In genomic region chr1:1163538-1164070, GRCh38 we compare ENCODE assay signal across 16 cellular contexts. TPM values are rescaled to one million over a fixed set of nuclear protein-coding genes. Genes with fewer than 3 reads are reported as not detected.
A peak's percentile ranks its signal among the peaks of the same experiment; 100 is the strongest.
DNase-seq lines count a peak whose midpoint lies in the region; ATAC-seq and TF ChIP-seq lines count a peak whose summit lies in the region.
"Had no signal": no experiment of that assay in that cellular context is flagged by ENCODE, and none has a peak within 500 bp of the region (broad histone marks: within the 10 kb centered on the region; RNA-seq: fewer than 3 reads in every experiment).

No MANE protein-coding gene starts in this region.

- no peaks in the 10 kb centered on the region for H3K27me3 Mint-ChIP-seq in natural killer cell treated with Interleukin-12 subunit alpha and Interleukin-12 subunit beta and Interleukin-15 and Interleukin-18, amount 100 ng/mL, for 72 hours

- no peak overlapping the region for H3K4me3 Mint-ChIP-seq in natural killer cell treated with Interleukin-12 subunit alpha and Interleukin-12 subunit beta and Interleukin-15 and Interleukin-18, amount 100 ng/mL, for 72 hours
- H3K4me3 Mint-ChIP-seq: CD8-positive, alpha-beta T cell had no signal

- no peaks in the 10 kb centered on the region for H3K36me3 Mint-ChIP-seq in natural killer cell treated with Interleukin-12 subunit alpha and Interleukin-12 subunit beta and Interleukin-15 and Interleukin-18, amount 100 ng/mL, for 72 hours
- H3K36me3 Mint-ChIP-seq: CD8-positive, alpha-beta T cell had no signal

- intact Hi-C loops in head of caudate nucleus (cut with DNase I) = no loop called here

- H3K27ac ChIP-seq in foreskin keratinocyte (peak overlapping the region; percentile 83), urinary bladder (ENCODE audit: low read depth) (peak overlapping the region; percentile 12)
- H3K27ac ChIP-seq: 22Rv1, heart left ventricle had no signal

- H3K4me1 Mint-ChIP-seq in natural killer cell treated with Interleukin-12 subunit alpha and Interleukin-12 subunit beta and Interleukin-15 and Interleukin-18, amount 100 ng/mL, for 72 hours (ENCODE audit: low read depth in 2 of 2) = peaks cover 5 to 6% of the 10 kb centered on the region in 2 donors

- H3K27ac Mint-ChIP-seq in natural killer cell treated with Interleukin-12 subunit alpha and Interleukin-12 subunit beta and Interleukin-15 and Interleukin-18, amount 100 ng/mL, for 72 hours = peak overlapping the region; percentile 41 to 43
- H3K27ac Mint-ChIP-seq: CD8-positive, alpha-beta T cell had no signal

- 82% methylated on average over 33 of the region's 33 CpGs for WGBS in urinary bladder

- no peaks in the 10 kb centered on the region for H3K9me3 Mint-ChIP-seq in natural killer cell treated with Interleukin-12 subunit alpha and Interleukin-12 subunit beta and Interleukin-15 and Interleukin-18, amount 100 ng/mL, for 72 hours
- H3K9me3 Mint-ChIP-seq: CD8-positive, alpha-beta T cell had no signal

- TF ChIP-seq CTCF in foreskin keratinocyte (conservative IDR thresholded peaks at IDR 0.05) = no peak

- ATAC-seq in foreskin keratinocyte = no peak
- ATAC-seq in natural killer cell treated with Interleukin-12 subunit alpha and Interleukin-12 subunit beta and Interleukin-15 and Interleukin-18, amount 100 ng/mL, for 72 hours = no peak
- ATAC-seq: CD8-positive, alpha-beta T cell; heart left ventricle had no signal

- H3K36me3 ChIP-seq in urinary bladder (ENCODE audit: insufficient read depth) = no peaks in the 10 kb centered on the region
- H3K36me3 ChIP-seq: heart left ventricle had no signal

- no peaks in the 10 kb centered on the region for H3K27me3 ChIP-seq in foreskin keratinocyte

- DNase-seq in DMS53 (lab: John Stamatoyannopoulos, UW) = peak; percentile 72
- DNase-seq in DMS53 treated with DMSO at 0.1 percent for 48 hours (lab: John Stamatoyannopoulos, UW; ENCODE audit: unreplicated experiment) = no peak
- DNase-seq in foreskin keratinocyte = peak in 1 of 2 donors; percentile 38
- DNase-seq in natural killer cell treated with Interleukin-12 subunit alpha and Interleukin-12 subunit beta and Interleukin-15 and Interleukin-18, amount 100 ng/mL, for 72 hours (ENCODE audit: low spot score) = peak; percentile 60
- DNase-seq in GM03348 (ENCODE audit: low spot score) = no peak
- no peak for DNase-seq in activated CD4-positive, alpha-beta T cell treated with anti-CD3 and anti-CD28 coated beads for 1 hour
- no peak for DNase-seq in head of caudate nucleus
- DNase-seq: activated naive CD4-positive, alpha-beta T cell treated with anti-CD3 and anti-CD28 coated beads, Interleukin-2, amount 50 U/mL, for 16 hours; CD8-positive, alpha-beta T cell; heart left ventricle; NCI-H1048 had no signal

- H3K4me3 ChIP-seq in urinary bladder (ENCODE audit: low read depth, low read length) = peak overlapping the region; percentile 38
- H3K4me3 ChIP-seq: heart left ventricle, SK-N-MC had no signal

- H3K4me1 ChIP-seq in foreskin keratinocyte (peaks cover 5% of the 10 kb centered on the region), urinary bladder (ENCODE audit: insufficient read depth) (peaks cover under 1% of the 10 kb centered on the region)

RNA-seq across cellular contexts. Expression of gene TTLL10, which starts 10.1 kb away (rescaled TPM):
- total RNA-seq in foreskin keratinocyte (not detected in 2 replicates), urinary bladder (not detected)
- polyA plus RNA-seq in foreskin keratinocyte (0.02 TPM in 1 of 2 replicates, not detected in the other), urinary bladder (0.08 TPM)
- under 1 TPM in 1 of 2 donors, not detected in 1; 0.31 TPM for total RNA-seq in natural killer cell treated with Interleukin-12 subunit alpha and Interleukin-12 subunit beta and Interleukin-15 and Interleukin-18, amount 100 ng/mL, for 72 hours
- total RNA-seq: CD8-positive, alpha-beta T cell; lung microvascular endothelial cell; pulmonary artery endothelial cell had no signal

RNA-seq across cellular contexts. Expression of gene TNFRSF18, which starts 42.8 kb away (rescaled TPM):
- 0.65 and 0.85 TPM in 2 replicates for total RNA-seq in foreskin keratinocyte
- polyA plus RNA-seq in foreskin keratinocyte = 0.82 and 1.3 TPM in 2 replicates
- 100 to 1,000 TPM; 295 to 591 TPM for total RNA-seq in natural killer cell treated with Interleukin-12 subunit alpha and Interleukin-12 subunit beta and Interleukin-15 and Interleukin-18, amount 100 ng/mL, for 72 hours
- not detected for total RNA-seq in urinary bladder
- polyA plus RNA-seq in urinary bladder = 0.77 TPM
- total RNA-seq: pulmonary artery endothelial cell had no signal

RNA-seq across cellular contexts. Expression of gene C1orf159, which starts 47.7 kb away (rescaled TPM):
- 14.4 and 15.4 TPM in 2 replicates for total RNA-seq in foreskin keratinocyte
- 21.2 and 21.3 TPM in 2 replicates for polyA plus RNA-seq in foreskin keratinocyte
- total RNA-seq in natural killer cell treated with Interleukin-12 subunit alpha and Interleukin-12 subunit beta and Interleukin-15 and Interleukin-18, amount 100 ng/mL, for 72 hours = 10 to 100 TPM; 18.6 to 37.1 TPM
- total RNA-seq in urinary bladder = 7.1 TPM
- polyA plus RNA-seq in urinary bladder = 12.6 TPM

RNA-seq across cellular contexts. Expression of gene TNFRSF4, which starts 50.3 kb away (rescaled TPM):
- not detected in 2 replicates for total RNA-seq in foreskin keratinocyte
- not detected in 2 replicates for polyA plus RNA-seq in foreskin keratinocyte
- 100 to 1,000 TPM in 1 of 2 donors, 10 to 100 TPM in 1; 56.8 to 305 TPM for total RNA-seq in natural killer cell treated with Interleukin-12 subunit alpha and Interleukin-12 subunit beta and Interleukin-15 and Interleukin-18, amount 100 ng/mL, for 72 hours
- total RNA-seq in urinary bladder = 0.48 TPM
- 2.2 TPM for polyA plus RNA-seq in urinary bladder

Comparison
In these comparisons a context has a peak if more than half of its experiments do, and no peak if none do; other contexts are left out.
1. DNase-seq: peak in DMS53 (single experiment) and natural killer cell treated with Interleukin-12 subunit alpha and Interleukin-12 subunit beta and Interleukin-15 and Interleukin-18, amount 100 ng/mL, for 72 hours (single experiment); none in DMS53 treated with DMSO at 0.1 percent for 48 hours (single experiment), GM03348 (single experiment), activated CD4-positive, alpha-beta T cell treated with anti-CD3 and anti-CD28 coated beads for 1 hour (single experiment) and head of caudate nucleus (0 of 42).
2. RNA of gene TNFRSF18, which starts 42.8 kb away (total RNA-seq): 295 to 591 TPM in natural killer cell treated with Interleukin-12 subunit alpha and Interleukin-12 subunit beta and Interleukin-15 and Interleukin-18, amount 100 ng/mL, for 72 hours; 0.65 to 0.85 TPM in foreskin keratinocyte and not detected in urinary bladder (single experiment); every median in the first group is over 100 times any median in the second.